ENCODE assay signal across 8 cellular contexts in genomic region chr12:124508323-124509096, GRCh38. TPM values are rescaled to one million over a fixed set of nuclear protein-coding genes. Genes with fewer than 3 reads are reported as not detected.
DNase-seq lines count a peak whose midpoint lies in the region; ATAC-seq and TF ChIP-seq lines count a peak whose summit lies in the region.

No MANE protein-coding gene starts in this region.

- H2AFZ ChIP-seq in HCT116 (ENCODE audit: low read depth, low read length, poor library complexity, severe bottlenecking) = no peak overlapping the region

- no peak for TF ChIP-seq POLR2A in HCT116 (IDR thresholded peaks at IDR 0.05; ENCODE audit: borderline replicate concordance, extremely low read depth, insufficient read depth, insufficient read length)

- POLR2A ChIA-PET in HCT116 (lab: Charles Lee) = no interaction called here

- no peak for TF ChIP-seq RAD21 in HCT116 (IDR thresholded peaks at IDR 0.05; ENCODE audit: low read depth)

- H3K4me3 Mint-ChIP-seq in activated CD4-positive, alpha-beta T cell treated with anti-CD3 and anti-CD28 coated beads, Interleukin-2, amount 10 ng/mL, durations not matched to agents 24 days and 14 days = no peak overlapping the region

- in situ Hi-C loops in astrocyte of the spinal cord (cut with HindIII; ENCODE audit: low sequenced_read_pairs) = no loop called here

- no peak for ATAC-seq in HCT116

- peak; percentile 75 for DNase-seq in A172 (ENCODE audit: low spot score)
- no peak for DNase-seq in HCT116 (ENCODE audit: low read depth, low spot score)
- DNase-seq in astrocyte of the spinal cord (ENCODE audit: low read depth, low spot score) = no peak
- no peak for DNase-seq in DMS114 treated with DMSO at 0.1 percent for 48 hours (lab: John Stamatoyannopoulos, UW; ENCODE audit: unreplicated experiment)
- no peak for DNase-seq in AML-193 (lab: John Stamatoyannopoulos, UW)
- no peak for DNase-seq in activated CD4-positive, alpha-beta T cell treated with anti-CD3 and anti-CD28 coated beads, Interleukin-2, amount 10 ng/mL, durations not matched to agents 24 days and 14 days
- DNase-seq in occipital lobe (lab: John Stamatoyannopoulos, UW) = no peak

- H3K9ac ChIP-seq in HCT116 (ENCODE audit: low read length) (no peak overlapping the region), mucosa of rectum (ENCODE audit: low read depth in 1 of 2, low read length in 2 of 2) (peak overlapping the region; percentile 24 to 31)

- peaks cover 82% of the 10 kb centered on the region for H3K79me2 ChIP-seq in HCT116 (ENCODE audit: insufficient read depth, low read length)

- CTCF ChIA-PET in HCT116 (lab: Charles Lee) = no interaction called here

- H3K9me2 ChIP-seq in HCT116 (ENCODE audit: insufficient read depth) = no peaks in the 10 kb centered on the region

- H3K27ac ChIP-seq in HCT116 (ENCODE audit: low read depth, low read length) = no peak overlapping the region
- H3K27ac ChIP-seq in mucosa of rectum (ENCODE audit: low read depth in 2 of 2, low read length in 2 of 2) = peak overlapping the region; percentile 37 to 63

- RAD21 ChIA-PET in HCT116 (lab: Charles Lee; ENCODE audit: low non-redundant PET in 1 of 2, low total read pairs in 2 of 2, uncharacterized antibody in 2 of 2, unreplicated experiment in 2 of 2) = no interaction called here

- no peaks in the 10 kb centered on the region for H3K36me3 ChIP-seq in HCT116 (ENCODE audit: control insufficient read depth in 1 of 2, insufficient read depth in 2 of 2, low read length in 2 of 2)
- H3K36me3 ChIP-seq in mucosa of rectum (ENCODE audit: control insufficient read depth in 2 of 2, insufficient read depth in 2 of 2, low read length in 2 of 2) = no peaks in the 10 kb centered on the region

- no TSS peak for BruUV-seq in HCT116 (replicated peaks; lab: Mats Ljungman, UMichigan)

- H3K4me3 ChIP-seq in HCT116 (replicated peaks in 1 of 2; ENCODE audit: low read depth in 1 of 2, low read length in 2 of 2) = no peak overlapping the region
- no peak overlapping the region for H3K4me3 ChIP-seq in astrocyte of the spinal cord (ENCODE audit: low read depth, low read length)
- H3K4me3 ChIP-seq in mucosa of rectum (ENCODE audit: low read length in 2 of 2) = no peak overlapping the region

- H3K9me3 ChIP-seq in HCT116 (ENCODE audit: control insufficient read depth in 1 of 2, insufficient read depth in 1 of 2, low read depth in 1 of 2, low read length in 2 of 2) (no peaks in the 10 kb centered on the region), mucosa of rectum (ENCODE audit: control insufficient read depth in 2 of 2, low read length in 2 of 2) (no peaks in the 10 kb centered on the region)

- no peaks in the 10 kb centered on the region; the same call in 1 of the 2 replicates for H4K20me1 ChIP-seq in HCT116 (ENCODE audit: insufficient read depth)

- TF ChIP-seq CTCF in HCT116 (IDR thresholded peaks at IDR 0.05 in 2 of 3, conservative IDR thresholded peaks at IDR 0.05 in 1 of 3; ENCODE audit: borderline replicate concordance in 1 of 3, insufficient read depth in 1 of 3, low read depth in 2 of 3, low read length in 2 of 3) = peak in 1 of 3 experiments; percentile 23; a peak in 2 of 6 replicates
- peak; percentile 16 for TF ChIP-seq CTCF in astrocyte of the spinal cord (IDR thresholded peaks at IDR 0.05; ENCODE audit: low read depth, low read length)

- no peaks in the 10 kb centered on the region for H3K9me3 Mint-ChIP-seq in activated CD4-positive, alpha-beta T cell treated with anti-CD3 and anti-CD28 coated beads, Interleukin-2, amount 10 ng/mL, durations not matched to agents 24 days and 14 days

- H3K27me3 Mint-ChIP-seq in activated CD4-positive, alpha-beta T cell treated with anti-CD3 and anti-CD28 coated beads, Interleukin-2, amount 10 ng/mL, durations not matched to agents 24 days and 14 days = no peaks in the 10 kb centered on the region

- H3K4me1 ChIP-seq in HCT116 (ENCODE audit: control insufficient read depth in 1 of 2, insufficient read depth in 2 of 2, low read length in 2 of 2) (peaks cover 45 to 50% of the 10 kb centered on the region in 2 experiments), mucosa of rectum (ENCODE audit: control insufficient read depth in 2 of 2, insufficient read depth in 2 of 2, low read length in 2 of 2) (peaks cover 47 to 60% of the 10 kb centered on the region in 2 donors)

- H3K4me1 Mint-ChIP-seq in activated CD4-positive, alpha-beta T cell treated with anti-CD3 and anti-CD28 coated beads, Interleukin-2, amount 10 ng/mL, durations not matched to agents 24 days and 14 days = no peaks in the 10 kb centered on the region

- H3K36me3 Mint-ChIP-seq in activated CD4-positive, alpha-beta T cell treated with anti-CD3 and anti-CD28 coated beads, Interleukin-2, amount 10 ng/mL, durations not matched to agents 24 days and 14 days (ENCODE audit: low read depth) = peaks cover under 1% of the 10 kb centered on the region

- H3K27ac Mint-ChIP-seq in activated CD4-positive, alpha-beta T cell treated with anti-CD3 and anti-CD28 coated beads, Interleukin-2, amount 10 ng/mL, durations not matched to agents 24 days and 14 days = no peak overlapping the region

- H3K4me2 ChIP-seq in HCT116 (ENCODE audit: low read length) = peak overlapping the region; percentile 30; the same call in 1 of the 2 replicates

- intact Hi-C loops in HCT116 (cut with micrococcal nuclease) = no loop called here
- intact Hi-C loops in activated CD4-positive, alpha-beta T cell treated with anti-CD3 and anti-CD28 coated beads, Interleukin-2, amount 10 ng/mL, durations not matched to agents 24 days and 14 days (cut with micrococcal nuclease) = no loop called here

- H3K27me3 ChIP-seq in HCT116 (ENCODE audit: insufficient read depth, low read length) (no peaks in the 10 kb centered on the region), mucosa of rectum (ENCODE audit: control insufficient read depth in 2 of 2, insufficient read depth in 2 of 2, low read length in 2 of 2) (no peaks in the 10 kb centered on the region)

TF ChIP-seq in HCT116, 20 proteins besides CTCF, POLR2A, EP300 and RAD21:
- TF ChIP-seq ZFX (IDR thresholded peaks at IDR 0.05) = no peak
- TF ChIP-seq EGR1 (IDR thresholded peaks at IDR 0.05; ENCODE audit: low read depth) = no peak
- TF ChIP-seq TCF7L2 (IDR thresholded peaks at IDR 0.05; ENCODE audit: borderline replicate concordance, extremely low read depth, insufficient read depth, insufficient read length) = no peak
- TF ChIP-seq JUND (IDR thresholded peaks at IDR 0.05) = no peak
- TF ChIP-seq REST (IDR thresholded peaks at IDR 0.05; ENCODE audit: low read depth) = no peak
- no peak for TF ChIP-seq YY1 (IDR thresholded peaks at IDR 0.05; ENCODE audit: extremely low read depth, insufficient replicate concordance, low read depth, low read length)
- TF ChIP-seq POLR2AphosphoS5 (IDR thresholded peaks at IDR 0.05; ENCODE audit: low read depth, low read length) = no peak
- no peak for TF ChIP-seq EZH2phosphoT487 (IDR thresholded peaks at IDR 0.05; ENCODE audit: borderline replicate concordance)
- no peak for TF ChIP-seq ZBTB33 (IDR thresholded peaks at IDR 0.05; ENCODE audit: extremely low read depth, insufficient replicate concordance, low read length)
- no peak for TF ChIP-seq FOSL1 (IDR thresholded peaks at IDR 0.05; ENCODE audit: low read depth)
- no peak for TF ChIP-seq CBX3 (IDR thresholded peaks at IDR 0.05; ENCODE audit: low read depth)
- no peak for TF ChIP-seq CEBPB (IDR thresholded peaks at IDR 0.05; ENCODE audit: low read depth)
TF ChIP-seq in HCT116: peak in this region for 0.

RNA-seq across cellular contexts. Expression of gene NCOR2, which starts 58.9 kb away (rescaled TPM):
- 32.9 and 33.3 TPM in 2 replicates for total RNA-seq in A172 (2014; rRNA removed; shearing (Covaris generic))
- total RNA-seq in HCT116 (2021; ENCODE audit: unreplicated experiment) = 153 TPM
- 84.8 and 92.4 TPM in 2 replicates for polyA plus RNA-seq in HCT116 (2012)
- total RNA-seq in activated CD4-positive, alpha-beta T cell treated with anti-CD3 and anti-CD28 coated beads, Interleukin-2, amount 10 ng/mL, durations not matched to agents 24 days and 14 days = 125 and 128 TPM in 2 replicates
- total RNA-seq in occipital lobe = 12.8 TPM
